Comparison of ENCODE assay signal across 27 cellular contexts in genomic region chr21:35753308-35753707, GRCh38.
"Had no signal": no experiment of that assay in that cellular context is flagged by ENCODE, and none has a peak within 500 bp of the region (broad histone marks: within the 10 kb centered on the region; RNA-seq: fewer than 3 reads in every experiment).

No MANE protein-coding gene starts in this region.

- H3K36me3 ChIP-seq: esophagus muscularis mucosa, gastrocnemius medialis, heart right ventricle, left ventricle myocardium inferior, lower lobe of right lung, pancreas, suprapubic skin, thyroid gland, upper lobe of left lung, vagina had no signal

- H3K27ac ChIP-seq: dorsolateral prefrontal cortex, epithelial cell of prostate, esophagus muscularis mucosa, gastrocnemius medialis, left ventricle myocardium inferior, lower lobe of right lung, pancreas, suprapubic skin, thyroid gland, upper lobe of left lung, vagina had no signal

- ATAC-seq: gastrocnemius medialis; heart right ventricle; left cardiac atrium; lower lobe of right lung; natural killer cell treated with Interleukin-12 subunit alpha and Interleukin-12 subunit beta and Interleukin-15 and Interleukin-18, amount 100 ng/mL, for 72 hours; pancreas; right cardiac atrium; stimulated activated effector memory CD8-positive, alpha-beta T cell treated with anti-CD3 and anti-CD28 coated beads, Interleukin-12 subunit alpha, Interleukin-12 subunit beta, amount 100 ng/mL, for 72 hours; stimulated activated naive CD8-positive, alpha-beta T cell treated with anti-CD3 and anti-CD28 coated beads, Interleukin-15, Interleukin-2, amounts not matched to agents 100 U/mL and 50 U/mL, for 24 hours had no signal

- H3K4me3 ChIP-seq: dorsolateral prefrontal cortex, esophagus muscularis mucosa, gastrocnemius medialis, heart right ventricle, left ventricle myocardium inferior, lower lobe of right lung, pancreas, suprapubic skin, thyroid gland, upper lobe of left lung, vagina had no signal

- H3K27me3 ChIP-seq: gastrocnemius medialis, pancreas, suprapubic skin, thyroid gland, upper lobe of left lung, vagina had no signal

- DNase-seq: cortex of kidney; dorsolateral prefrontal cortex; effector memory CD4-positive, alpha-beta T cell; gastrocnemius medialis; heart right ventricle; hypothalamus; immature natural killer cell; left cardiac atrium; left ventricle myocardium inferior; lower lobe of right lung; midbrain; occipital lobe; pancreas; right cardiac atrium; small intestine; stimulated activated CD4-positive, alpha-beta T cell treated with anti-CD3 and anti-CD28 coated beads, Interleukin-4, amount 100 ng/mL, for 1 hour; stimulated activated CD8-positive, alpha-beta memory T cell treated with anti-CD3 and anti-CD28 coated beads, Interleukin-4, amount 100 ng/mL, for 48 hours; stimulated activated naive CD8-positive, alpha-beta T cell treated with anti-CD3 and anti-CD28 coated beads, Interleukin-15, Interleukin-2, amounts not matched to agents 100 U/mL and 50 U/mL, for 24 hours; thyroid gland; upper lobe of left lung had no signal

- H3K4me1 ChIP-seq: esophagus muscularis mucosa, gastrocnemius medialis, heart right ventricle, left ventricle myocardium inferior, lower lobe of right lung, pancreas, suprapubic skin, thyroid gland, upper lobe of left lung, vagina had no signal

- FAIRE-seq: keratinocyte, pancreas, small intestine had no signal

- H3K9me3 ChIP-seq: esophagus muscularis mucosa, gastrocnemius medialis, lower lobe of right lung, pancreas, thyroid gland, upper lobe of left lung, vagina had no signal
